Comparison of ENCODE assay signal across 3 cellular contexts in genomic region chr22:17072877-17073276, GRCh38.
"Had no signal": no experiment of that assay in that cellular context is flagged by ENCODE, and none has a peak within 500 bp of the region (broad histone marks: within the 10 kb centered on the region; RNA-seq: fewer than 3 reads in every experiment).

No MANE protein-coding gene starts in this region.

- ATAC-seq: GM12878 had no signal

- H3K4me3 ChIP-seq: GM12878 had no signal

- DNase-seq: GDM1, GF-D8 had no signal
